In genomic region chr3:54857343-54857742, GRCh38 we compare ENCODE assay signal across 1 cellular context.
TF ChIP-seq lines count a peak whose summit lies in the region.

No MANE protein-coding gene starts in this region.

TF ChIP-seq in SK-N-SH, 30 proteins besides CTCF, POLR2A, EP300 and RAD21 (continued from another document):
- TF ChIP-seq, protein P1, sequence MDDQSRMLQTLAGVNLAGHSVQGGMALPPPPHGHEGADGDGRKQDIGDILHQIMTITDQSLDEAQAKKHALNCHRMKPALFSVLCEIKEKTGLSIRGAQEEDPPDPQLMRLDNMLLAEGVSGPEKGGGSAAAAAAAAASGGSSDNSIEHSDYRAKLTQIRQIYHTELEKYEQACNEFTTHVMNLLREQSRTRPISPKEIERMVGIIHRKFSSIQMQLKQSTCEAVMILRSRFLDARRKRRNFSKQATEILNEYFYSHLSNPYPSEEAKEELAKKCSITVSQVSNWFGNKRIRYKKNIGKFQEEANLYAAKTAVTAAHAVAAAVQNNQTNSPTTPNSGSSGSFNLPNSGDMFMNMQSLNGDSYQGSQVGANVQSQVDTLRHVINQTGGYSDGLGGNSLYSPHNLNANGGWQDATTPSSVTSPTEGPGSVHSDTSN (IDR thresholded peaks at IDR 0.05) = 0 out of 2 replicates have a peak, but pooled peaks have one; percentile 19
- TF ChIP-seq FOSL2 (IDR thresholded peaks at IDR 0.05; ENCODE audit: borderline replicate concordance, low read depth) (peak; percentile 59), RFX5 (IDR thresholded peaks at IDR 0.05; ENCODE audit: low read length) (no peak), JUND (IDR thresholded peaks at IDR 0.05) (0 out of 2 replicates have a peak, but pooled peaks have one; percentile 52)
